Comparison of ENCODE assay signal across 8 cellular contexts in the genomic region with DNA sequence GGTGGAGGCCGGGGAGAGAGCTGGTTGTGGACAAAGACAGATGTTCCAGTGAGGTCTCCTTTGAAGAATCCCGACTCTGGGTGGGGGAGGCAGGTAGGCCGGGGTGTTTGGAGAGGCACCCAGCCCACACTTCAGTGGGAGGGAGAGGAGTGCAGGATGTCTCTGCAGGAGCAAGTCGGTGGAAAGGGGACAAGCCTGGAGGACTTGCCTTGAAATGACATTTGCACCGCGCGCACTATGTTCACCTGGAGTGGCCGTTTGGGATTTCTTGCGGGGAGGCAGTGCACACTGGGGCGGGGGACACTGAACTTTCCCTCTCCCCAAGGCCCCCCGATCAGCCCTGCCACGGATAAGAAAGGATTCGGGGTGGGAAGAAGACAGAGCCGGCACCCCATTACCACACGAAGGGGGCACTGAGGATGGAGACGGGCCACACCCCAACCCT. TPM values are rescaled to one million over a fixed set of nuclear protein-coding genes. Genes with fewer than 3 reads are reported as not detected.
A peak's percentile ranks its signal among the peaks of the same experiment; 100 is the strongest.
DNase-seq lines count a peak whose midpoint lies in the region; ATAC-seq and TF ChIP-seq lines count a peak whose summit lies in the region.

No MANE protein-coding gene starts in this region.

- no peaks in the 10 kb centered on the region for H3K27me3 Mint-ChIP-seq in activated CD4-positive, alpha-beta T cell treated with anti-CD3 and anti-CD28 coated beads for 36 hours

- H3K4me3 ChIP-seq in brain microvascular endothelial cell (ENCODE audit: low read depth, low read length) (peak overlapping the region; percentile 68), liver (ENCODE audit: low read depth in 1 of 3, low read length in 3 of 3) (peak overlapping the region; percentile 39 to 87 (median 70)), tibial nerve (peak overlapping the region; percentile 63 to 87 (median 74))

- CTCF ChIA-PET in activated CD4-positive, alpha-beta T cell treated with anti-CD3 and anti-CD28 coated beads for 36 hours (lab: Charles Lee) = interaction anchor here (0.6 to 1.2 kb wide), 5 partner anchors 52 to 468 kb away, joined by 3 to 7 read pairs (median 3); a partner anchor contains a TSS

- TF ChIP-seq EP300 in tibial nerve (IDR thresholded peaks at IDR 0.05) = no peak

- intact Hi-C loops in activated CD4-positive, alpha-beta T cell treated with anti-CD3 and anti-CD28 coated beads for 36 hours (cut with DNase I, micrococcal nuclease) = loop anchor here (2.0 to 5.0 kb wide), 7 partner anchors 29 to 175 kb away; a partner anchor contains a TSS

- no peaks in the 10 kb centered on the region for H3K9me3 Mint-ChIP-seq in activated CD4-positive, alpha-beta T cell treated with anti-CD3 and anti-CD28 coated beads for 36 hours (ENCODE audit: low read depth)

- H3K36me3 Mint-ChIP-seq in activated CD4-positive, alpha-beta T cell treated with anti-CD3 and anti-CD28 coated beads for 36 hours (ENCODE audit: low read depth) = peaks cover 20% of the 10 kb centered on the region

- no peak overlapping the region for H3K27ac ChIP-seq in brain microvascular endothelial cell
- peak overlapping the region; percentile 61 to 74 for H3K27ac ChIP-seq in liver (ENCODE audit: low read depth in 1 of 2, low read length in 2 of 2)
- peak overlapping the region; percentile 66 to 88 (median 80) for H3K27ac ChIP-seq in tibial nerve

- H3K27me3 ChIP-seq in brain microvascular endothelial cell (replicated peaks) (no peaks in the 10 kb centered on the region), liver (ENCODE audit: control insufficient read depth in 4 of 4, insufficient read depth in 4 of 4, low read length in 3 of 4) (no peaks in the 10 kb centered on the region), tibial nerve (no peaks in the 10 kb centered on the region)

- peaks cover 28% of the 10 kb centered on the region for H3K4me1 Mint-ChIP-seq in activated CD4-positive, alpha-beta T cell treated with anti-CD3 and anti-CD28 coated beads for 36 hours

- H3K4me3 Mint-ChIP-seq in activated CD4-positive, alpha-beta T cell treated with anti-CD3 and anti-CD28 coated beads for 36 hours = peak overlapping the region; percentile 74

- no peak for TF ChIP-seq RAD21 in liver (IDR thresholded peaks at IDR 0.05)

- H3K4me1 ChIP-seq in liver (ENCODE audit: control insufficient read depth in 4 of 4, insufficient read depth in 4 of 4, low read length in 3 of 4) (peaks cover 7 to 45% (median 34%) of the 10 kb centered on the region in 4 donors), tibial nerve (peaks cover 0 to 33% (median 17%) of the 10 kb centered on the region in 4 donors)

- H3K36me3 ChIP-seq in brain microvascular endothelial cell (replicated peaks) = no peaks in the 10 kb centered on the region
- H3K36me3 ChIP-seq in liver (ENCODE audit: control insufficient read depth in 4 of 4, insufficient read depth in 3 of 4, low read depth in 1 of 4, low read length in 3 of 4) = no peaks in the 10 kb centered on the region
- H3K36me3 ChIP-seq in tibial nerve = no peaks in the 10 kb centered on the region

- H3K9ac ChIP-seq in liver (ENCODE audit: low read depth in 1 of 2, low read length in 2 of 2) = peak overlapping the region in 1 of 2 donors; percentile 37

- no peaks in the 10 kb centered on the region for H3K9me3 ChIP-seq in liver (ENCODE audit: control insufficient read depth in 4 of 4, low read length in 3 of 4)
- no peaks in the 10 kb centered on the region for H3K9me3 ChIP-seq in tibial nerve

- no peak for TF ChIP-seq CTCF in brain microvascular endothelial cell (IDR thresholded peaks at IDR 0.05; ENCODE audit: low read depth, low read length, missing control alignments)
- no peak for TF ChIP-seq CTCF in liver (IDR thresholded peaks at IDR 0.05; ENCODE audit: low read depth, low read length, missing input control)
- TF ChIP-seq CTCF in tibial nerve (IDR thresholded peaks at IDR 0.05) = no peak

- POLR2A ChIA-PET in activated CD4-positive, alpha-beta T cell treated with anti-CD3 and anti-CD28 coated beads for 36 hours (lab: Charles Lee) = no interaction called here

- TF ChIP-seq POLR2A in tibial nerve (IDR thresholded peaks at IDR 0.05) = no peak

- no peak for ATAC-seq in activated CD4-positive, alpha-beta T cell treated with anti-CD3 and anti-CD28 coated beads for 36 hours
- ATAC-seq in HG02678 (IDR thresholded peaks at IDR 0.05; ENCODE audit: unreplicated experiment) = no peak
- no peak for ATAC-seq in HG02973 (IDR thresholded peaks at IDR 0.05; ENCODE audit: unreplicated experiment)

- in situ Hi-C loops in brain microvascular endothelial cell (cut with HindIII; ENCODE audit: low pct_ligation_motif_present, low sequenced_read_pairs) = no loop called here

- DNase-seq in activated CD4-positive, alpha-beta T cell treated with anti-CD3 and anti-CD28 coated beads for 36 hours = no peak
- no peak for DNase-seq in activated CD4-positive, alpha-beta T cell treated with anti-CD3 and anti-CD28 coated beads for 48 hours
- DNase-seq in brain microvascular endothelial cell = no peak
- DNase-seq in tibial nerve (ENCODE audit: low spot score in 2 of 2) = no peak
- no peak for DNase-seq in NCI-H1105 treated with DMSO at 0.1 percent for 48 hours (lab: John Stamatoyannopoulos, UW)

- WGBS in liver = 23% methylated on average over 16 of the region's 16 CpGs
- WGBS in tibial nerve, 2 donors = 42 to 46% methylated on average over 16 of the region's 16 CpGs

- H3K27ac Mint-ChIP-seq in activated CD4-positive, alpha-beta T cell treated with anti-CD3 and anti-CD28 coated beads for 36 hours = peak overlapping the region; percentile 22

TF ChIP-seq in liver, 16 proteins besides CTCF, POLR2A, EP300 and RAD21:
- TF ChIP-seq, protein P1, sequence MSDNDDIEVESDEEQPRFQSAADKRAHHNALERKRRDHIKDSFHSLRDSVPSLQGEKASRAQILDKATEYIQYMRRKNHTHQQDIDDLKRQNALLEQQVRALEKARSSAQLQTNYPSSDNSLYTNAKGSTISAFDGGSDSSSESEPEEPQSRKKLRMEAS (IDR thresholded peaks at IDR 0.05) = no peak
- no peak for TF ChIP-seq HNF4A (conservative IDR thresholded peaks at IDR 0.05)
- TF ChIP-seq EGR1 (IDR thresholded peaks at IDR 0.05; ENCODE audit: low read depth in 2 of 2) = no peak
- no peak for TF ChIP-seq SP1 (IDR thresholded peaks at IDR 0.05)
- TF ChIP-seq YY1 (IDR thresholded peaks at IDR 0.05) = no peak
- TF ChIP-seq, protein P2, sequence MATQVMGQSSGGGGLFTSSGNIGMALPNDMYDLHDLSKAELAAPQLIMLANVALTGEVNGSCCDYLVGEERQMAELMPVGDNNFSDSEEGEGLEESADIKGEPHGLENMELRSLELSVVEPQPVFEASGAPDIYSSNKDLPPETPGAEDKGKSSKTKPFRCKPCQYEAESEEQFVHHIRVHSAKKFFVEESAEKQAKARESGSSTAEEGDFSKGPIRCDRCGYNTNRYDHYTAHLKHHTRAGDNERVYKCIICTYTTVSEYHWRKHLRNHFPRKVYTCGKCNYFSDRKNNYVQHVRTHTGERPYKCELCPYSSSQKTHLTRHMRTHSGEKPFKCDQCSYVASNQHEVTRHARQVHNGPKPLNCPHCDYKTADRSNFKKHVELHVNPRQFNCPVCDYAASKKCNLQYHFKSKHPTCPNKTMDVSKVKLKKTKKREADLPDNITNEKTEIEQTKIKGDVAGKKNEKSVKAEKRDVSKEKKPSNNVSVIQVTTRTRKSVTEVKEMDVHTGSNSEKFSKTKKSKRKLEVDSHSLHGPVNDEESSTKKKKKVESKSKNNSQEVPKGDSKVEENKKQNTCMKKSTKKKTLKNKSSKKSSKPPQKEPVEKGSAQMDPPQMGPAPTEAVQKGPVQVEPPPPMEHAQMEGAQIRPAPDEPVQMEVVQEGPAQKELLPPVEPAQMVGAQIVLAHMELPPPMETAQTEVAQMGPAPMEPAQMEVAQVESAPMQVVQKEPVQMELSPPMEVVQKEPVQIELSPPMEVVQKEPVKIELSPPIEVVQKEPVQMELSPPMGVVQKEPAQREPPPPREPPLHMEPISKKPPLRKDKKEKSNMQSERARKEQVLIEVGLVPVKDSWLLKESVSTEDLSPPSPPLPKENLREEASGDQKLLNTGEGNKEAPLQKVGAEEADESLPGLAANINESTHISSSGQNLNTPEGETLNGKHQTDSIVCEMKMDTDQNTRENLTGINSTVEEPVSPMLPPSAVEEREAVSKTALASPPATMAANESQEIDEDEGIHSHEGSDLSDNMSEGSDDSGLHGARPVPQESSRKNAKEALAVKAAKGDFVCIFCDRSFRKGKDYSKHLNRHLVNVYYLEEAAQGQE (IDR thresholded peaks at IDR 0.05) = no peak

RNA-seq across cellular contexts. Expression of a gene that starts 1.0 kb away (rescaled TPM):
- 1 to 10 TPM; 8.3 to 9.5 TPM for total RNA-seq in activated CD4-positive, alpha-beta T cell treated with anti-CD3 and anti-CD28 coated beads for 36 hours
- total RNA-seq in liver = 10 to 100 TPM in 1 of 2 donors, 1 to 10 TPM in 1; 1.3 to 28.4 TPM
- polyA plus RNA-seq in liver = 1 to 10 TPM; 3.6 to 6.6 TPM
- 1 to 10 TPM; 6.1 to 9.8 (median 9.0) TPM for total RNA-seq in tibial nerve
